ENCODE assay signal across 9 cellular contexts in genomic region chr12:53065975-53066593, GRCh38. TPM values are rescaled to one million over a fixed set of nuclear protein-coding genes. Genes with fewer than 3 reads are reported as not detected.
DNase-seq lines count a peak whose midpoint lies in the region; ATAC-seq and TF ChIP-seq lines count a peak whose summit lies in the region.
"Had no signal": no experiment of that assay in that cellular context is flagged by ENCODE, and none has a peak within 500 bp of the region (broad histone marks: within the 10 kb centered on the region; RNA-seq: fewer than 3 reads in every experiment).

No MANE protein-coding gene starts in this region.

- no peak overlapping the region for H3K4me3 Mint-ChIP-seq in chondrocyte (ENCODE audit: unreplicated experiment)

- H3K27ac Mint-ChIP-seq in chondrocyte (ENCODE audit: unreplicated experiment), result peak overlapping the region; percentile 97

- H3K9me3 ChIP-seq in left lung, result no peaks in the 10 kb centered on the region

- peaks cover 9 to 48% of the 10 kb centered on the region in 2 donors for H3K4me1 ChIP-seq in left lung

- H3K27me3 ChIP-seq in left lung, result no peaks in the 10 kb centered on the region

- no peaks in the 10 kb centered on the region for H3K9me3 Mint-ChIP-seq in chondrocyte (ENCODE audit: low read depth)

- peaks cover 27% of the 10 kb centered on the region for H3K36me3 Mint-ChIP-seq in chondrocyte (ENCODE audit: low read depth)

- peak; percentile 10 to 59 for DNase-seq in NCI-H524 (lab: John Stamatoyannopoulos, UW)
- no peak for DNase-seq in NCI-H524 treated with DMSO at 0.1 percent for 48 hours (lab: John Stamatoyannopoulos, UW)
- DNase-seq in NCI-H2171 treated with DMSO at 0.1 percent for 48 hours (lab: John Stamatoyannopoulos, UW), result peak; percentile 68
- DNase-seq in activated CD4-positive, alpha-beta T cell treated with anti-CD3 and anti-CD28 coated beads for 24 hours (ENCODE audit: low read depth in 2 of 2), result peak; percentile 48 to 62
- peak; percentile 82 for DNase-seq in chondrocyte (ENCODE audit: low spot score)
- peak; percentile 74 to 88 for DNase-seq in left lung
- DNase-seq in stimulated activated CD4-positive, alpha-beta T cell treated with anti-CD3 and anti-CD28 coated beads, Interleukin-4, amount 100 ng/mL, for 24 hours, result peak; percentile 75

- peak overlapping the region in 1 of 2 donors; percentile 25 for H3K27ac ChIP-seq in left lung

- peak; percentile 65 for ATAC-seq in left lung
- no peak for ATAC-seq in GM19023 (IDR thresholded peaks at IDR 0.05; ENCODE audit: unreplicated experiment)

- peaks cover 80% of the 10 kb centered on the region for H3K4me1 Mint-ChIP-seq in chondrocyte (ENCODE audit: low read depth)

- peaks cover 5 to 88% of the 10 kb centered on the region in 2 donors for H3K36me3 ChIP-seq in left lung

- H3K4me3 ChIP-seq in left lung, result no peak overlapping the region
- H3K4me3 ChIP-seq: skin epidermis had no signal

- no peaks in the 10 kb centered on the region for H3K27me3 Mint-ChIP-seq in chondrocyte (ENCODE audit: low read depth)

- TF ChIP-seq CTCF in chondrocyte (IDR thresholded peaks at IDR 0.05), result peak; percentile 96
- TF ChIP-seq CTCF in left lung (IDR thresholded peaks at IDR 0.05), result peak; percentile 85 to 94

- intact Hi-C loops in left lung (cut with DNase I), result loop anchor here in 1 of 2 donors (2.0 kb wide), 1 partner anchor 33 kb away; no protein-coding TSS in a partner anchor

RNA-seq across cellular contexts. Expression of gene SPRYD3, which starts 13.1 kb away (rescaled TPM):
- 37.1 to 40.2 TPM (median 38.5 TPM) in 3 replicates for total RNA-seq in chondrocyte
- total RNA-seq in left lung, result 10 to 100 TPM; 36.4 to 41.4 TPM

RNA-seq across cellular contexts. Expression of gene TNS2, which starts 16.2 kb away (rescaled TPM):
- 104 to 107 TPM (median 105 TPM) in 3 replicates for total RNA-seq in chondrocyte
- total RNA-seq in left lung, result 100 to 1,000 TPM; 112 to 129 TPM

RNA-seq across cellular contexts. Expression of gene IGFBP6, which starts 31.4 kb away (rescaled TPM):
- total RNA-seq in chondrocyte (7.0 to 10.0 TPM (median 8.9 TPM) in 3 replicates), left lung (10 to 100 TPM; 25.4 to 29.1 TPM)

RNA-seq across cellular contexts. Expression of gene SOAT2, which starts 37.2 kb away (rescaled TPM):
- total RNA-seq in chondrocyte, result not detected in 3 replicates
- not detected for total RNA-seq in left lung

RNA-seq across cellular contexts. Expression of gene EIF4B, which starts 59.8 kb away (rescaled TPM):
- total RNA-seq in chondrocyte (270 to 336 TPM (median 323 TPM) in 3 replicates), left lung (100 to 1,000 TPM; 326 to 378 TPM)
